Comparison of ENCODE assay signal across 8 cellular contexts in the genomic region with DNA sequence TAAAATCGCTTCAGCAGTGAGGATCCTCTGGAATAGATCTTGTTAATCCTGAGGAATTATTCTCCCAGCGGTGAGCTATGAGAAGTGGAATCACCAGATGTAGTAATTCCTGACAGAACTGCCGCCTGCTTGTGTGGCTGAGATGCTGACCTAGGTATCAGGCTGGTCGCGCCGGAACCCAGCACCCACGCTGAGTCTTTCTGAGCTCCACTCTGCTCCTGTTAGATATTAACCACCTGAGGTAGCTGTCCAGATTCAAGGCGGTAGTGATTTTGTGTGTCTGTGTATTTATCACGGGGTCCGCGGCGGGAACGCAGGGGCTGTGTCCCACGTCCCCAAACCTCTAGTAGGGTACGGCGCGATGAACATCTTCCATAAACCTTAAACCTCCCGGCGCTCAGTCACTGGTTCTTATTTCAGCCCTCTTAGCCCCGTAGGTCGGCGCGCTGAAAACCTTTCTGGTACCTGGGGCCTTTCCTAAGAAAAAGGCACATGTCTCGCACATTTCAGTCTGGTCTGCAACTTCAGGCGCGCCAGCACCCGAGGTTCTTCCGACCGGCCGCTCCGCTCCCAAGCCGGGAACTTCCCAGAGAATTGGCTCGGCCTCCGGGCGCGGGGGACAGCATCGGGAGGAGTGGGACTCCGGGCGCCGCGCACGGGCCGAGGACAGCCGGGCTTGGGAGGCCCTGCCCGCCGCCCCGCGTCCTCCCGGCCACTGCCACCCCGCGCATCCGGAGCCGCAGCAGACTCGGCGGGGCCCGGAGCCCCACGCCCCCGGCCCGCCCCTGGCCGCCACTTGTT. TPM values are rescaled to one million over a fixed set of nuclear protein-coding genes. Genes with fewer than 3 reads are reported as not detected.
DNase-seq lines count a peak whose midpoint lies in the region; ATAC-seq and TF ChIP-seq lines count a peak whose summit lies in the region.

No MANE protein-coding gene starts in this region.

- no peaks in the 10 kb centered on the region for H3K9me3 Mint-ChIP-seq in activated CD8-positive, alpha-beta T cell treated with anti-CD3 and anti-CD28 coated beads for 36 hours

- H3K9me3 ChIP-seq in trophoblast cell (ENCODE audit: insufficient read depth, low read depth, low read length) = no peaks in the 10 kb centered on the region

- no peak overlapping the region for H4K12ac ChIP-seq in trophoblast cell (ENCODE audit: low read depth, low read length)

- no peak overlapping the region for H3K18ac ChIP-seq in trophoblast cell (ENCODE audit: low read length)

- no peaks in the 10 kb centered on the region for H4K20me1 ChIP-seq in KMS-11 (ENCODE audit: insufficient read depth)

- no peak overlapping the region for H4K91ac ChIP-seq in trophoblast cell (ENCODE audit: low read depth, low read length)

- H4K8ac ChIP-seq in trophoblast cell (ENCODE audit: low read depth, low read length) = peak overlapping the region; percentile 40

- no peaks in the 10 kb centered on the region for H3K27me3 Mint-ChIP-seq in activated CD8-positive, alpha-beta T cell treated with anti-CD3 and anti-CD28 coated beads for 36 hours

- CTCF ChIA-PET in activated CD8-positive, alpha-beta T cell treated with anti-CD3 and anti-CD28 coated beads for 36 hours (lab: Charles Lee) = interaction anchor here (0.6 to 7.0 kb wide), 13 partner anchors 9 to 297 kb away, joined by 3 to 40 read pairs (median 5); partner anchors contain the start of genes ANKRD36, ANKRD39, CNNM4 and KANSL3

- no peak overlapping the region for H3K4ac ChIP-seq in trophoblast cell (ENCODE audit: low read depth, low read length)

- H2AFZ ChIP-seq in KMS-11 (ENCODE audit: low read depth) (peak overlapping the region; percentile 83), trophoblast cell (ENCODE audit: insufficient read depth, low read length, poor library complexity) (peak overlapping the region; percentile 69)

- no peak overlapping the region for H3K14ac ChIP-seq in trophoblast cell (ENCODE audit: low read length)

- peaks cover 2% of the 10 kb centered on the region for H3K79me1 ChIP-seq in trophoblast cell (ENCODE audit: low read length)

- H3K4me3 ChIP-seq in KMS-11 (IDR thresholded peaks at IDR 0.05; ENCODE audit: insufficient read depth, low read depth, low read length) (peak overlapping the region; percentile 84), foreskin fibroblast (ENCODE audit: low read depth in 1 of 2, low read length in 2 of 2) (peak overlapping the region; percentile 64 to 69), trophoblast cell (ENCODE audit: low read depth, low read length) (peak overlapping the region; percentile 74)

- intact Hi-C loops in activated CD8-positive, alpha-beta T cell treated with anti-CD3 and anti-CD28 coated beads for 36 hours (cut with micrococcal nuclease) = no loop called here

- H3K36me3 ChIP-seq in KMS-11 (ENCODE audit: insufficient read depth) (no peaks in the 10 kb centered on the region), trophoblast cell (ENCODE audit: control insufficient read depth in 1 of 2, insufficient read depth in 2 of 2, low read length in 2 of 2) (peaks cover 5 to 6% of the 10 kb centered on the region in 2 experiments)

- no peak overlapping the region for H2AK5ac ChIP-seq in trophoblast cell (ENCODE audit: low read length)

- H3K27ac ChIP-seq in KMS-11 = peak overlapping the region; percentile 71
- no peak overlapping the region for H3K27ac ChIP-seq in trophoblast cell (ENCODE audit: low read depth, low read length)

- no peak overlapping the region for H2BK12ac ChIP-seq in trophoblast cell (ENCODE audit: low read length)

- peak overlapping the region; percentile 69 for H3K27ac Mint-ChIP-seq in activated CD8-positive, alpha-beta T cell treated with anti-CD3 and anti-CD28 coated beads for 36 hours

- peak overlapping the region; percentile 87 for H3K4me2 ChIP-seq in KMS-11
- peak overlapping the region; percentile 89 for H3K4me2 ChIP-seq in trophoblast cell (ENCODE audit: low read length)

- POLR2A ChIA-PET in activated CD8-positive, alpha-beta T cell treated with anti-CD3 and anti-CD28 coated beads for 36 hours (lab: Charles Lee) = interaction anchor here (0.8 to 1.6 kb wide), 5 partner anchors 13 to 275 kb away, joined by 3 to 4 read pairs (median 4); no protein-coding TSS in a partner anchor

- peak overlapping the region; percentile 29 for H2BK5ac ChIP-seq in trophoblast cell (ENCODE audit: low read depth, low read length, poor library complexity)

- no peak overlapping the region for H2BK120ac ChIP-seq in trophoblast cell (ENCODE audit: insufficient read depth, low read length, poor library complexity)

- peaks cover 40% of the 10 kb centered on the region for H3K4me1 Mint-ChIP-seq in activated CD8-positive, alpha-beta T cell treated with anti-CD3 and anti-CD28 coated beads for 36 hours (ENCODE audit: low read depth)

- H3K9ac ChIP-seq in KMS-11 (peak overlapping the region; percentile 57; the same call in 1 of the 2 replicates), trophoblast cell (ENCODE audit: low read length) (peak overlapping the region; percentile 14)

- no peaks in the 10 kb centered on the region for H3K27me3 ChIP-seq in KMS-11 (ENCODE audit: insufficient read depth, low read depth)
- H3K27me3 ChIP-seq in trophoblast cell (ENCODE audit: insufficient read depth, low read length) = no peaks in the 10 kb centered on the region

- no CpG with 5 or more reads among the region's 60 CpGs for WGBS in trophoblast cell (ENCODE audit: extremely low coverage, insufficient coverage, insufficient read length)

- H3K4me3 Mint-ChIP-seq in activated CD8-positive, alpha-beta T cell treated with anti-CD3 and anti-CD28 coated beads for 36 hours = peak overlapping the region; percentile 79

- DNase-seq in D341Med (ENCODE audit: low spot score) (peak; percentile 55), foreskin fibroblast (peak; percentile 53 to 80), trophoblast cell (peak; percentile 37 to 70), globus pallidus (ENCODE audit: low spot score) (no peak)
- DNase-seq in activated CD8-positive, alpha-beta T cell treated with anti-CD3 and anti-CD28 coated beads for 36 hours = peak; percentile 45

- no peak overlapping the region for H3K23ac ChIP-seq in trophoblast cell (ENCODE audit: low read length)

- ATAC-seq in GM19324 (IDR thresholded peaks at IDR 0.05; ENCODE audit: low FRiP score, unreplicated experiment) (peak; percentile 0), HG03565 (IDR thresholded peaks at IDR 0.05; ENCODE audit: unreplicated experiment) (no peak)
- peak; percentile 2 for ATAC-seq in activated CD8-positive, alpha-beta T cell treated with anti-CD3 and anti-CD28 coated beads for 36 hours

- peaks cover 22% of the 10 kb centered on the region for H3K4me1 ChIP-seq in KMS-11 (ENCODE audit: low read depth, poor library complexity, severe bottlenecking)
- H3K4me1 ChIP-seq in trophoblast cell (ENCODE audit: control insufficient read depth in 1 of 2, insufficient read depth in 2 of 2, low read length in 2 of 2) = peaks cover 14 to 19% of the 10 kb centered on the region in 2 experiments

- H3K36me3 Mint-ChIP-seq in activated CD8-positive, alpha-beta T cell treated with anti-CD3 and anti-CD28 coated beads for 36 hours (ENCODE audit: low read depth) = peaks cover 10% of the 10 kb centered on the region

- H3K79me2 ChIP-seq in KMS-11 (ENCODE audit: insufficient read depth, low read depth) = peaks cover 36% of the 10 kb centered on the region
- peaks cover 2% of the 10 kb centered on the region for H3K79me2 ChIP-seq in trophoblast cell (ENCODE audit: control insufficient read depth, insufficient read depth, low read length, poor library complexity)

- no peak for TF ChIP-seq CTCF in KMS-11 (conservative IDR thresholded peaks at IDR 0.05; ENCODE audit: low read depth, low read length)
- TF ChIP-seq CTCF in activated CD8-positive, alpha-beta T cell treated with anti-CD3 and anti-CD28 coated beads for 36 hours (IDR thresholded peaks at IDR 0.05) = no peak
- no peak for TF ChIP-seq CTCF in foreskin fibroblast (IDR thresholded peaks at IDR 0.05; ENCODE audit: low read depth, low read length)

RNA-seq across cellular contexts. Expression of gene CNNM3, which starts 0.5 kb away (rescaled TPM):
- total RNA-seq in activated CD8-positive, alpha-beta T cell treated with anti-CD3 and anti-CD28 coated beads for 36 hours = 10 to 100 TPM; 15.8 to 19.3 TPM
- polyA plus RNA-seq in trophoblast cell (2013) = 13.3 and 13.9 TPM in 2 replicates

RNA-seq across cellular contexts. Expression of gene ANKRD23, which starts 28.3 kb away (rescaled TPM):
- 1 to 10 TPM; 5.3 to 5.7 TPM for total RNA-seq in activated CD8-positive, alpha-beta T cell treated with anti-CD3 and anti-CD28 coated beads for 36 hours
- 4.5 and 4.7 TPM in 2 replicates for polyA plus RNA-seq in trophoblast cell (2013)

RNA-seq across cellular contexts. Expression of gene ANKRD39, which starts 42.3 kb away (rescaled TPM):
- total RNA-seq in activated CD8-positive, alpha-beta T cell treated with anti-CD3 and anti-CD28 coated beads for 36 hours = 10 to 100 TPM; 22.6 TPM
- 32.8 and 33.4 TPM in 2 replicates for polyA plus RNA-seq in trophoblast cell (2013)

RNA-seq across cellular contexts. Expression of gene SEMA4C, which starts 54.4 kb away (rescaled TPM):
- 10 to 100 TPM; 10.4 to 12.4 TPM for total RNA-seq in activated CD8-positive, alpha-beta T cell treated with anti-CD3 and anti-CD28 coated beads for 36 hours
- 157 and 161 TPM in 2 replicates for polyA plus RNA-seq in trophoblast cell (2013)

RNA-seq across cellular contexts. Expression of gene CNNM4, which starts 54.8 kb away (rescaled TPM):
- 1 to 10 TPM; 5.1 to 5.8 TPM for total RNA-seq in activated CD8-positive, alpha-beta T cell treated with anti-CD3 and anti-CD28 coated beads for 36 hours
- polyA plus RNA-seq in trophoblast cell (2013) = 43.0 and 44.4 TPM in 2 replicates
